ENCODE assay signal across 9 cellular contexts in genomic region chr20:3409417-3409816, GRCh38. TPM values are rescaled to one million over a fixed set of nuclear protein-coding genes. Genes with fewer than 3 reads are reported as not detected.
DNase-seq lines count a peak whose midpoint lies in the region; ATAC-seq, FAIRE-seq and TF ChIP-seq lines count a peak whose summit lies in the region.
"Had no signal": no experiment of that assay in that cellular context is flagged by ENCODE, and none has a peak within 500 bp of the region (broad histone marks: within the 10 kb centered on the region; RNA-seq: fewer than 3 reads in every experiment).

No MANE protein-coding gene starts in this region.

- H4K20me1 ChIP-seq in GM23338 (replicated peaks; ENCODE audit: insufficient read depth) (peaks cover 4% of the 10 kb centered on the region; the same call in 1 of the 2 replicates), endothelial cell of umbilical vein (replicated peaks; ENCODE audit: control insufficient read depth, extremely low read depth, insufficient read depth, low read length) (peaks cover 2% of the 10 kb centered on the region)

- H3K9me3 ChIP-seq in endothelial cell of umbilical vein (replicated peaks; ENCODE audit: control insufficient read depth, insufficient read depth, low read length) (no peaks in the 10 kb centered on the region), trophoblast cell (ENCODE audit: insufficient read depth, low read depth, low read length) (no peaks in the 10 kb centered on the region)

- H3K27ac Mint-ChIP-seq in CD14-positive monocyte: peak overlapping the region in 5 of 7 donors; percentile 73 to 99 (median 97)
- H3K27ac Mint-ChIP-seq in GM23338: no peak overlapping the region

- peak overlapping the region; percentile 64 for H3K4me2 ChIP-seq in GM23338
- no peak overlapping the region for H3K4me2 ChIP-seq in endothelial cell of umbilical vein (ENCODE audit: insufficient read depth, low read length)
- H3K4me2 ChIP-seq in trophoblast cell (ENCODE audit: low read length): no peak overlapping the region

- no peak overlapping the region for H2BK120ac ChIP-seq in trophoblast cell (ENCODE audit: insufficient read depth, low read length, poor library complexity)

- H3K9me1 ChIP-seq in endothelial cell of umbilical vein (replicated peaks; ENCODE audit: control insufficient read depth, extremely low read depth, insufficient read depth, low read length): no peaks in the 10 kb centered on the region

- H3K4me3 ChIP-seq in GM23338: peak overlapping the region; percentile 63
- no peak overlapping the region for H3K4me3 ChIP-seq in endothelial cell of umbilical vein (replicated peaks in 1 of 3; ENCODE audit: insufficient read depth in 1 of 3, low read depth in 1 of 3, low read length in 3 of 3)
- no peak overlapping the region for H3K4me3 ChIP-seq in trophoblast cell (ENCODE audit: low read depth, low read length)

- CTCF ChIA-PET in endothelial cell of umbilical vein (lab: Charles Lee): interaction anchor here (1.0 kb wide), 2 partner anchors 53 to 154 kb away, joined by 3 read pairs; no protein-coding TSS in a partner anchor

- peaks cover 15% of the 10 kb centered on the region for H3K79me1 ChIP-seq in trophoblast cell (ENCODE audit: low read length)

- H3K4me1 ChIP-seq in GM23338 (ENCODE audit: insufficient read depth) (peaks cover 10% of the 10 kb centered on the region), endothelial cell of umbilical vein (ENCODE audit: control insufficient read depth, extremely low read depth, insufficient read depth, low read length) (peaks cover 24% of the 10 kb centered on the region), trophoblast cell (ENCODE audit: control insufficient read depth in 1 of 2, insufficient read depth in 2 of 2, low read length in 2 of 2) (peaks cover 5 to 8% of the 10 kb centered on the region in 2 experiments)

- intact Hi-C loops in CD14-positive monocyte (cut with micrococcal nuclease) (loop anchor here in 1 of 2 donors (5.0 kb wide), 2 partner anchors 63 to 148 kb away; partner anchors contain the start of gene ATRN), endothelial cell of umbilical vein (cut with micrococcal nuclease) (loop anchor here (5.0 kb wide), 2 partner anchors 47 to 358 kb away; partner anchors contain the start of gene ADISSP)

- H3F3A ChIP-seq in GM23338 (replicated peaks; ENCODE audit: low read depth): peaks cover 9% of the 10 kb centered on the region; the same call in 1 of the 2 replicates

- H3K4ac ChIP-seq in trophoblast cell (ENCODE audit: low read depth, low read length): no peak overlapping the region

- no peak overlapping the region for H3K14ac ChIP-seq in trophoblast cell (ENCODE audit: low read length)

- no peak overlapping the region for H3K18ac ChIP-seq in trophoblast cell (ENCODE audit: low read length)

- no TSS peak for BruUV-seq in endothelial cell of umbilical vein (replicated peaks; lab: Mats Ljungman, UMichigan)

- no peak overlapping the region for H3K27ac ChIP-seq in GM23338 (ENCODE audit: low read depth)
- no peak overlapping the region for H3K27ac ChIP-seq in endothelial cell of umbilical vein (ENCODE audit: insufficient read depth, low read depth, low read length)
- H3K27ac ChIP-seq in trophoblast cell (ENCODE audit: low read depth, low read length): no peak overlapping the region
- H3K27ac ChIP-seq: cardiac muscle cell had no signal

- FAIRE-seq in endothelial cell of umbilical vein (lab: Jason Lieb, UNC): peak; percentile 8

- dilution Hi-C loops in endothelial cell of umbilical vein (cut with MboI; ENCODE audit: extremely low pct_ligation_motif_present, low sequenced_read_pairs): no loop called here

- H3K79me2 ChIP-seq in GM23338 (replicated peaks; ENCODE audit: insufficient read depth) (peaks cover 18% of the 10 kb centered on the region), endothelial cell of umbilical vein (ENCODE audit: control insufficient read depth, insufficient read depth, low read length) (peaks cover 24% of the 10 kb centered on the region), trophoblast cell (ENCODE audit: control insufficient read depth, insufficient read depth, low read length, poor library complexity) (peaks cover 8% of the 10 kb centered on the region)

- H2AK5ac ChIP-seq in trophoblast cell (ENCODE audit: low read length): no peak overlapping the region

- no peak overlapping the region for H4K8ac ChIP-seq in trophoblast cell (ENCODE audit: low read depth, low read length)

- no peak for DNase-seq in CD14-positive monocyte (ENCODE audit: low spot score)
- DNase-seq in GM23338 (ENCODE audit: low spot score): no peak
- DNase-seq in endothelial cell of umbilical vein (ENCODE audit: low read depth, low spot score): no peak
- no peak for DNase-seq in trophoblast cell
- no peak for DNase-seq in ureter (ENCODE audit: low spot score)
- DNase-seq in stimulated activated naive CD4-positive, alpha-beta T cell (lab: John Stamatoyannopoulos, UW): no peak
- DNase-seq: KBM-7 had no signal

- H3K27me3 ChIP-seq in GM23338 (ENCODE audit: insufficient read depth) (peaks cover 20% of the 10 kb centered on the region), endothelial cell of umbilical vein (ENCODE audit: control insufficient read depth in 2 of 2, insufficient read depth in 2 of 2, low read length in 2 of 2) (peaks cover 0 to 7% of the 10 kb centered on the region in 2 experiments), trophoblast cell (ENCODE audit: insufficient read depth, low read length) (no peaks in the 10 kb centered on the region)
- H3K27me3 ChIP-seq: cardiac muscle cell had no signal

- H2AFZ ChIP-seq in GM23338 (peak overlapping the region; percentile 73), endothelial cell of umbilical vein (ENCODE audit: low read depth, low read length) (no peak overlapping the region), trophoblast cell (ENCODE audit: insufficient read depth, low read length, poor library complexity) (peak overlapping the region; percentile 52)

- H3K27me3 Mint-ChIP-seq in CD14-positive monocyte (ENCODE audit: low read depth in 3 of 3): no peaks in the 10 kb centered on the region
- H3K27me3 Mint-ChIP-seq in GM23338 (ENCODE audit: insufficient read depth, low read depth, poor library complexity): peaks cover 8% of the 10 kb centered on the region

- no peaks in the 10 kb centered on the region for H3K9me2 ChIP-seq in GM23338 (ENCODE audit: insufficient read depth)

- no peak overlapping the region for H3K23ac ChIP-seq in trophoblast cell (ENCODE audit: low read length)

- H3K36me3 Mint-ChIP-seq in CD14-positive monocyte: no peaks in the 10 kb centered on the region
- no peaks in the 10 kb centered on the region; the same call in 2 of the 3 replicates for H3K36me3 Mint-ChIP-seq in GM23338 (ENCODE audit: low read depth)

- POLR2A ChIA-PET in endothelial cell of umbilical vein (lab: Charles Lee): no interaction called here

- H3K4me3 Mint-ChIP-seq in CD14-positive monocyte (peak overlapping the region in 1 of 2 donors; percentile 91), GM23338 (peak overlapping the region; percentile 75)

- H2BK12ac ChIP-seq in trophoblast cell (ENCODE audit: low read length): no peak overlapping the region

- TF ChIP-seq CTCF in CD14-positive monocyte (IDR thresholded peaks at IDR 0.05): no peak
- no peak for TF ChIP-seq CTCF in GM23338 (conservative IDR thresholded peaks at IDR 0.05; ENCODE audit: low read depth in 2 of 2)
- TF ChIP-seq CTCF in endothelial cell of umbilical vein (IDR thresholded peaks at IDR 0.05; ENCODE audit: extremely low read depth in 1 of 2, insufficient read depth in 1 of 2, low read depth in 1 of 2, low read length in 2 of 2): no peak

- no peak for ATAC-seq in GM23338
- ATAC-seq in GM19023 (IDR thresholded peaks at IDR 0.05; ENCODE audit: unreplicated experiment): no peak

- H2BK5ac ChIP-seq in trophoblast cell (ENCODE audit: low read depth, low read length, poor library complexity): no peak overlapping the region

- no peak overlapping the region for H3K9ac ChIP-seq in endothelial cell of umbilical vein (replicated peaks; ENCODE audit: extremely low read depth, insufficient read depth, low read length)
- H3K9ac ChIP-seq in trophoblast cell (ENCODE audit: low read length): no peak overlapping the region

- H3K36me3 ChIP-seq in GM23338 (ENCODE audit: insufficient read depth) (no peaks in the 10 kb centered on the region), endothelial cell of umbilical vein (ENCODE audit: control insufficient read depth in 2 of 2, extremely low read depth in 1 of 2, insufficient read depth in 2 of 2, low read length in 2 of 2) (no peaks in the 10 kb centered on the region), trophoblast cell (ENCODE audit: control insufficient read depth in 1 of 2, insufficient read depth in 2 of 2, low read length in 2 of 2) (no peaks in the 10 kb centered on the region)
- H3K36me3 ChIP-seq: cardiac muscle cell had no signal

- whole genome bisulfite sequencing in trophoblast cell (ENCODE audit: extremely low coverage, insufficient coverage, insufficient read length): no CpG with 5 or more reads among the region's 10 CpGs

- no peak overlapping the region for H4K91ac ChIP-seq in trophoblast cell (ENCODE audit: low read depth, low read length)

- H3K9me3 Mint-ChIP-seq in CD14-positive monocyte: peaks cover 0 to 1% (median 0%) of the 10 kb centered on the region in 7 donors
- H3K9me3 Mint-ChIP-seq in GM23338: peaks cover 3% of the 10 kb centered on the region; the same call in 2 of the 3 replicates

- peaks cover 34% of the 10 kb centered on the region for H3K4me1 Mint-ChIP-seq in CD14-positive monocyte
- peaks cover 15% of the 10 kb centered on the region; the same call in 2 of the 3 replicates for H3K4me1 Mint-ChIP-seq in GM23338

- no peak overlapping the region for H4K12ac ChIP-seq in trophoblast cell (ENCODE audit: low read depth, low read length)

- no peak for TF ChIP-seq POLR2A in endothelial cell of umbilical vein (IDR thresholded peaks at IDR 0.05; ENCODE audit: low read depth, low read length)

TF ChIP-seq in endothelial cell of umbilical vein, 7 proteins besides CTCF, POLR2A, EP300 and RAD21 (continues in another document):
- no peak for TF ChIP-seq MAX (IDR thresholded peaks at IDR 0.05; ENCODE audit: insufficient read depth, insufficient read length)

RNA-seq across cellular contexts. Expression of gene DNAAF9, which starts 1.9 kb away (rescaled TPM):
- polyA plus RNA-seq in CD14-positive monocyte (1 to 10 TPM in 1 of 2 donors, under 1 TPM in 1; 0.53 to 1.2 TPM), GM23338 (2016; fragmentation: Nextera tagmentation; extraction: Ambion mirVana) (2.2 and 2.4 TPM in 2 replicates), endothelial cell of umbilical vein (6.6 and 7.6 TPM in 2 replicates)
- 4.8 and 5.0 TPM in 2 replicates for total RNA-seq in GM23338 (2014; rRNA removed; shearing (Covaris generic))
- total RNA-seq in endothelial cell of umbilical vein (16.7 and 20.9 TPM in 2 replicates), ureter (36.1 TPM)
- polyA plus RNA-seq in endothelial cell of umbilical vein (2011; cell fraction: cytosol; rRNA removed): 6.4 and 6.6 TPM in 2 replicates
- 28.8 and 30.9 TPM in 2 replicates for polyA plus RNA-seq in endothelial cell of umbilical vein (2011; cell fraction: nucleus; rRNA removed)
- polyA plus RNA-seq in endothelial cell of umbilical vein (2012): 11.3 and 13.4 TPM in 2 replicates
- polyA minus RNA-seq in endothelial cell of umbilical vein: 19.5 and 23.4 TPM in 2 replicates
- polyA minus RNA-seq in endothelial cell of umbilical vein (2011; cell fraction: cytosol; rRNA and poly(A)+ RNA removed): not detected
- polyA minus RNA-seq in endothelial cell of umbilical vein (2011; cell fraction: nucleus; rRNA and poly(A)+ RNA removed): 23.0 and 29.7 TPM in 2 replicates
- 6.1 and 6.2 TPM in 2 replicates for polyA plus RNA-seq in trophoblast cell (2013)
